In genomic region chr19:41959056-41960053, GRCh38 we compare ENCODE assay signal across 1 cellular context.
TF ChIP-seq lines count a peak whose summit lies in the region.

Gene RABAC1, minus strand, starts transcription at chr19:41959321. Its CDS starts 29 bp downstream, at chr19:41959292.

TF ChIP-seq in HepG2, 621 proteins besides CTCF, POLR2A, EP300 and RAD21 (continued from another document and continues in another):
- TF ChIP-seq ZNF367 (CRISPR knock-in tag; IDR thresholded peaks at IDR 0.05; ENCODE audit: borderline replicate concordance) = no peak
- no peak for TF ChIP-seq ZNF326 (CRISPR knock-in tag; IDR thresholded peaks at IDR 0.05; ENCODE audit: borderline replicate concordance)
- TF ChIP-seq LRRFIP1 (CRISPR knock-in tag; conservative IDR thresholded peaks at IDR 0.05) = no peak
- no peak for TF ChIP-seq HOMEZ (CRISPR knock-in tag; IDR thresholded peaks at IDR 0.05; ENCODE audit: low read depth)
- TF ChIP-seq ZNF609 (CRISPR knock-in tag; IDR thresholded peaks at IDR 0.05; ENCODE audit: borderline replicate concordance) = no peak; the same call in 1 of the 2 replicates
- no peak for TF ChIP-seq ZNF788 (CRISPR knock-in tag; IDR thresholded peaks at IDR 0.05; ENCODE audit: borderline replicate concordance)
- no peak for TF ChIP-seq U2AF2 (IDR thresholded peaks at IDR 0.05; ENCODE audit: low read depth, low read length)
- TF ChIP-seq RELA (CRISPR knock-in tag; IDR thresholded peaks at IDR 0.05) = no peak
- TF ChIP-seq JUNB (CRISPR knock-in tag; IDR thresholded peaks at IDR 0.05; ENCODE audit: borderline replicate concordance) = no peak
- TF ChIP-seq SMAD9 (CRISPR knock-in tag; IDR thresholded peaks at IDR 0.05) = no peak
- TF ChIP-seq IKZF5 (CRISPR knock-in tag; IDR thresholded peaks at IDR 0.05) = no peak
- no peak for TF ChIP-seq TCF7L2 (IDR thresholded peaks at IDR 0.05; ENCODE audit: low read depth, low read length)
- TF ChIP-seq HNRNPH1 (optimal IDR thresholded peaks at IDR 0.05; ENCODE audit: low read depth, low read length) = no peak
- no peak for TF ChIP-seq ZBTB3 (CRISPR knock-in tag; IDR thresholded peaks at IDR 0.05; ENCODE audit: borderline replicate concordance, low read depth)
- TF ChIP-seq ZIK1 (CRISPR knock-in tag; IDR thresholded peaks at IDR 0.05; ENCODE audit: borderline replicate concordance, low read depth) = 0 out of 2 replicates have a peak, but pooled peaks have one; percentile 23
- peak; percentile 45; the same call in 1 of the 2 replicates for TF ChIP-seq ZGPAT (CRISPR knock-in tag; IDR thresholded peaks at IDR 0.05)
- peak; percentile 88 for TF ChIP-seq HOXA3 (CRISPR knock-in tag; IDR thresholded peaks at IDR 0.05)
- no peak for TF ChIP-seq ELK4 (CRISPR knock-in tag; IDR thresholded peaks at IDR 0.05; ENCODE audit: borderline replicate concordance)
- TF ChIP-seq SALL1 (CRISPR knock-in tag; IDR thresholded peaks at IDR 0.05) = 0 out of 2 replicates have a peak, but pooled peaks have one; percentile 21
- 0 out of 2 replicates have a peak, but pooled peaks have one; percentile 29 for TF ChIP-seq ZFP36L2 (CRISPR knock-in tag; IDR thresholded peaks at IDR 0.05)
- no peak; the same call in 1 of the 2 replicates for TF ChIP-seq REPIN1 (CRISPR knock-in tag; IDR thresholded peaks at IDR 0.05; ENCODE audit: borderline replicate concordance, low read depth)
- TF ChIP-seq ZMYM3 (CRISPR knock-in tag; IDR thresholded peaks at IDR 0.05) = no peak; the same call in 1 of the 2 replicates
- 0 out of 2 replicates have a peak, but pooled peaks have one; percentile 60 for TF ChIP-seq ZNF570 (CRISPR knock-in tag; IDR thresholded peaks at IDR 0.05; ENCODE audit: borderline replicate concordance)
- no peak for TF ChIP-seq MZF1 (CRISPR knock-in tag; IDR thresholded peaks at IDR 0.05; ENCODE audit: borderline replicate concordance)
- TF ChIP-seq GTF3A (CRISPR knock-in tag; conservative IDR thresholded peaks at IDR 0.05) = no peak
- TF ChIP-seq KAT2B (IDR thresholded peaks at IDR 0.05; ENCODE audit: borderline replicate concordance, low read depth, low read length) = no peak
- TF ChIP-seq USF2 (IDR thresholded peaks at IDR 0.05; ENCODE audit: low read depth, low read length) = no peak
- TF ChIP-seq USF2 (CRISPR knock-in tag; IDR thresholded peaks at IDR 0.05; ENCODE audit: borderline replicate concordance) = no peak
- no peak for TF ChIP-seq KMT2A (CRISPR knock-in tag; IDR thresholded peaks at IDR 0.05)
- no peak for TF ChIP-seq ZNF713 (CRISPR knock-in tag; IDR thresholded peaks at IDR 0.05)
- no peak for TF ChIP-seq NCOA5 (CRISPR knock-in tag; IDR thresholded peaks at IDR 0.05)
- no peak for TF ChIP-seq SETDB1 (CRISPR knock-in tag; IDR thresholded peaks at IDR 0.05; ENCODE audit: borderline replicate concordance)
- TF ChIP-seq ZNF275 (CRISPR knock-in tag; IDR thresholded peaks at IDR 0.05; ENCODE audit: borderline replicate concordance) = no peak
- no peak for TF ChIP-seq ATF5 (CRISPR knock-in tag; IDR thresholded peaks at IDR 0.05; ENCODE audit: low read depth)
- peak; percentile 55 for TF ChIP-seq ZFY (CRISPR knock-in tag; IDR thresholded peaks at IDR 0.05)
- no peak for TF ChIP-seq FOXC1 (CRISPR knock-in tag; IDR thresholded peaks at IDR 0.05; ENCODE audit: borderline replicate concordance)
- no peak for TF ChIP-seq DRAP1 (CRISPR knock-in tag; IDR thresholded peaks at IDR 0.05)
- no peak for TF ChIP-seq SP140L (CRISPR knock-in tag; IDR thresholded peaks at IDR 0.05; ENCODE audit: borderline replicate concordance)
- no peak for TF ChIP-seq ZNF572 (CRISPR knock-in tag; IDR thresholded peaks at IDR 0.05)
- no peak for TF ChIP-seq ZBTB43 (CRISPR knock-in tag; conservative IDR thresholded peaks at IDR 0.05)
- no peak for TF ChIP-seq MTF2 (CRISPR knock-in tag; IDR thresholded peaks at IDR 0.05; ENCODE audit: borderline replicate concordance)
- TF ChIP-seq HNF4A (CRISPR knock-in tag; IDR thresholded peaks at IDR 0.05) = no peak
- 0 out of 2 replicates have a peak, but pooled peaks have one; percentile 17 for TF ChIP-seq ZMYM4 (CRISPR knock-in tag; IDR thresholded peaks at IDR 0.05)
